25 cellular contexts compared by ENCODE assay signal in genomic region chr21:41737656-41738324, GRCh38. TPM values are rescaled to one million over a fixed set of nuclear protein-coding genes. Genes with fewer than 3 reads are reported as not detected.
"Had no signal": no experiment of that assay in that cellular context is flagged by ENCODE, and none has a peak within 500 bp of the region (broad histone marks: within the 10 kb centered on the region; RNA-seq: fewer than 3 reads in every experiment).

No MANE protein-coding gene starts in this region.

- H2AFZ ChIP-seq: neural progenitor cell had no signal

- H3K4me3 ChIP-seq: esophagus squamous epithelium, gastroesophageal sphincter, lung, neural progenitor cell, pancreas, suprapubic skin, thyroid gland, upper lobe of left lung, uterus had no signal

- H3K4me1 Mint-ChIP-seq: immature natural killer cell; neural progenitor cell; stimulated activated effector memory CD8-positive, alpha-beta T cell treated with anti-CD3 and anti-CD28 coated beads, Interleukin-12 subunit alpha, Interleukin-12 subunit beta, amount 100 ng/mL, for 72 hours had no signal

- H3K27ac Mint-ChIP-seq: dendritic cell treated with granulocyte-macrophage colony-stimulating factor and Interleukin-4, amounts not matched to agents 40 ng/mL and 50 ng/mL, for 4 days; effector memory CD8-positive, alpha-beta T cell; immature natural killer cell; natural killer cell treated with Interleukin-12 subunit alpha and Interleukin-12 subunit beta and Interleukin-15 and Interleukin-18, amount 100 ng/mL, for 72 hours; neural progenitor cell; progenitor cell of endocrine pancreas; stimulated activated effector memory CD8-positive, alpha-beta T cell treated with anti-CD3 and anti-CD28 coated beads, Interleukin-12 subunit alpha, Interleukin-12 subunit beta, amount 100 ng/mL, for 72 hours had no signal

- H3K9me3 ChIP-seq: pancreas, thyroid gland, uterus had no signal

- H3K4me2 ChIP-seq: neural progenitor cell had no signal

- H3K9me3 Mint-ChIP-seq: effector memory CD8-positive, alpha-beta T cell; natural killer cell treated with Interleukin-12 subunit alpha and Interleukin-12 subunit beta and Interleukin-15 and Interleukin-18, amount 100 ng/mL, for 72 hours; stimulated activated effector memory CD8-positive, alpha-beta T cell treated with anti-CD3 and anti-CD28 coated beads, Interleukin-12 subunit alpha, Interleukin-12 subunit beta, amount 100 ng/mL, for 72 hours had no signal

- H3K4me3 Mint-ChIP-seq: dendritic cell treated with granulocyte-macrophage colony-stimulating factor and Interleukin-4, amounts not matched to agents 40 ng/mL and 50 ng/mL, for 4 days; effector memory CD8-positive, alpha-beta T cell; immature natural killer cell; natural killer cell treated with Interleukin-12 subunit alpha and Interleukin-12 subunit beta and Interleukin-15 and Interleukin-18, amount 100 ng/mL, for 72 hours; neural progenitor cell; stimulated activated effector memory CD8-positive, alpha-beta T cell treated with anti-CD3 and anti-CD28 coated beads, Interleukin-12 subunit alpha, Interleukin-12 subunit beta, amount 100 ng/mL, for 72 hours had no signal

- H3K27me3 ChIP-seq: neural progenitor cell, pancreas, suprapubic skin, thyroid gland, upper lobe of left lung, uterus had no signal

- H3K4me1 ChIP-seq: gastroesophageal sphincter, neural progenitor cell, pancreas, suprapubic skin, thyroid gland, upper lobe of left lung, uterus had no signal

- H3K27ac ChIP-seq: gastroesophageal sphincter, neural progenitor cell, pancreas, suprapubic skin, thyroid gland, upper lobe of left lung, uterus had no signal

- H3K9ac ChIP-seq: neural progenitor cell had no signal

- H3K36me3 ChIP-seq: gastroesophageal sphincter, neural progenitor cell, uterus had no signal

- H3K36me3 Mint-ChIP-seq: immature natural killer cell; natural killer cell treated with Interleukin-12 subunit alpha and Interleukin-12 subunit beta and Interleukin-15 and Interleukin-18, amount 100 ng/mL, for 72 hours; stimulated activated effector memory CD8-positive, alpha-beta T cell treated with anti-CD3 and anti-CD28 coated beads, Interleukin-12 subunit alpha, Interleukin-12 subunit beta, amount 100 ng/mL, for 72 hours had no signal

- H3K27me3 Mint-ChIP-seq: progenitor cell of endocrine pancreas had no signal

- DNase-seq: effector memory CD8-positive, alpha-beta T cell; esophagus squamous epithelium; foreskin fibroblast; immature natural killer cell; left colon; left ventricle myocardium superior; mesenchymal stem cell; midbrain; nucleus accumbens; right cardiac atrium; stimulated activated CD4-positive, alpha-beta T cell treated with anti-CD3 and anti-CD28 coated beads, Interleukin-4, amount 100 ng/mL, for 1 hour; stimulated activated CD8-positive, alpha-beta memory T cell treated with anti-CD3 and anti-CD28 coated beads, Interleukin-4, amount 100 ng/mL, for 48 hours; stimulated activated naive CD8-positive, alpha-beta T cell treated with anti-CD3 and anti-CD28 coated beads, Interleukin-15, Interleukin-2, amounts not matched to agents 100 U/mL and 50 U/mL, for 24 hours; thyroid gland; upper lobe of left lung; uterus had no signal

- ATAC-seq: effector memory CD8-positive, alpha-beta T cell; gastroesophageal sphincter; left colon; left ventricle myocardium superior; natural killer cell treated with Interleukin-12 subunit alpha and Interleukin-12 subunit beta and Interleukin-15 and Interleukin-18, amount 100 ng/mL, for 72 hours; right cardiac atrium; stimulated activated effector memory CD8-positive, alpha-beta T cell treated with anti-CD3 and anti-CD28 coated beads, Interleukin-12 subunit alpha, Interleukin-12 subunit beta, amount 100 ng/mL, for 72 hours; stimulated activated naive CD8-positive, alpha-beta T cell treated with anti-CD3 and anti-CD28 coated beads, Interleukin-15, Interleukin-2, amounts not matched to agents 100 U/mL and 50 U/mL, for 24 hours had no signal

RNA-seq across cellular contexts. Expression of gene RIPK4, which starts 29.1 kb away (rescaled TPM):
- polyA plus RNA-seq: immature natural killer cell had no signal
